14 cellular contexts compared by ENCODE assay signal in genomic region chr21:16978309-16978895, GRCh38.
"Had no signal": no experiment of that assay in that cellular context is flagged by ENCODE, and none has a peak within 500 bp of the region (broad histone marks: within the 10 kb centered on the region; RNA-seq: fewer than 3 reads in every experiment).

No MANE protein-coding gene starts in this region.

- H3K9me3 Mint-ChIP-seq: activated B cell treated with CpG ODN at 0.5 μM for 24 hours; stimulated activated naive CD8-positive, alpha-beta T cell treated with anti-CD3 and anti-CD28 coated beads, Interleukin-15, amount 100 ng/mL, for 72 hours; type B pancreatic cell had no signal

- H3K27me3 ChIP-seq: hepatocyte had no signal

- H3K27ac Mint-ChIP-seq: activated B cell treated with CpG ODN at 0.5 μM for 24 hours; activated CD8-positive, alpha-beta T cell treated with anti-CD3 and anti-CD28 coated beads for 36 hours; activated naive CD4-positive, alpha-beta T cell treated with anti-CD3 and anti-CD28 coated beads, Interleukin-2, amount 50 U/mL, for 72 hours; memory B cell; naive thymus-derived CD8-positive, alpha-beta T cell; stimulated activated naive CD8-positive, alpha-beta T cell treated with anti-CD3 and anti-CD28 coated beads, Interleukin-15, amount 100 ng/mL, for 72 hours; type B pancreatic cell had no signal

- H3K9me3 ChIP-seq: mucosa of descending colon had no signal

- H3K4me1 Mint-ChIP-seq: activated B cell treated with CpG ODN at 0.5 μM for 24 hours; memory B cell; naive thymus-derived CD8-positive, alpha-beta T cell; stimulated activated naive CD8-positive, alpha-beta T cell treated with anti-CD3 and anti-CD28 coated beads, Interleukin-15, amount 100 ng/mL, for 72 hours had no signal

- H3K4me3 ChIP-seq: hepatocyte, mucosa of descending colon had no signal

- ATAC-seq: activated CD8-positive, alpha-beta T cell treated with anti-CD3 and anti-CD28 coated beads for 36 hours; activated naive CD4-positive, alpha-beta T cell treated with anti-CD3 and anti-CD28 coated beads, Interleukin-2, amount 50 U/mL, for 72 hours; activated T-cell treated with anti-CD3 and anti-CD28 coated beads, Interleukin-2, amount 50 U/mL, for 4 hours; left ventricle myocardium superior; mucosa of descending colon; naive thymus-derived CD8-positive, alpha-beta T cell; stimulated activated naive CD8-positive, alpha-beta T cell treated with anti-CD3 and anti-CD28 coated beads, Interleukin-15, amount 100 ng/mL, for 72 hours had no signal

- H3K27ac ChIP-seq: hepatocyte had no signal

- H3K4me3 Mint-ChIP-seq: activated B cell treated with CpG ODN at 0.5 μM for 24 hours; activated CD8-positive, alpha-beta T cell treated with anti-CD3 and anti-CD28 coated beads for 36 hours; activated T-cell treated with anti-CD3 and anti-CD28 coated beads, Interleukin-2, amount 50 U/mL, for 4 hours; memory B cell; naive thymus-derived CD8-positive, alpha-beta T cell; stimulated activated naive CD8-positive, alpha-beta T cell treated with anti-CD3 and anti-CD28 coated beads, Interleukin-15, amount 100 ng/mL, for 72 hours; type B pancreatic cell had no signal

- DNase-seq: activated B cell treated with CpG ODN at 0.5 μM for 24 hours; activated CD4-positive, alpha-beta T cell treated with anti-CD3 and anti-CD28 coated beads for 48 hours; activated CD8-positive, alpha-beta T cell treated with anti-CD3 and anti-CD28 coated beads for 36 hours; activated gamma-delta T cell; activated T-cell treated with anti-CD3 and anti-CD28 coated beads, Interleukin-2, amount 50 U/mL, for 4 hours; caudate nucleus; left ventricle myocardium superior; naive thymus-derived CD8-positive, alpha-beta T cell; stimulated activated naive CD8-positive, alpha-beta T cell treated with anti-CD3 and anti-CD28 coated beads, Interleukin-15, amount 100 ng/mL, for 72 hours had no signal

- H3K27me3 Mint-ChIP-seq: activated B cell treated with CpG ODN at 0.5 μM for 24 hours; activated CD8-positive, alpha-beta T cell treated with anti-CD3 and anti-CD28 coated beads for 36 hours; memory B cell; stimulated activated naive CD8-positive, alpha-beta T cell treated with anti-CD3 and anti-CD28 coated beads, Interleukin-15, amount 100 ng/mL, for 72 hours; type B pancreatic cell had no signal

- H3K36me3 Mint-ChIP-seq: activated naive CD4-positive, alpha-beta T cell treated with anti-CD3 and anti-CD28 coated beads, Interleukin-2, amount 50 U/mL, for 72 hours; memory B cell; naive thymus-derived CD8-positive, alpha-beta T cell had no signal
